ENCODE assay signal across 22 cellular contexts in genomic region chr9:85344901-85345300, GRCh38.
DNase-seq lines count a peak whose midpoint lies in the region; ATAC-seq and TF ChIP-seq lines count a peak whose summit lies in the region.
"Had no signal": no experiment of that assay in that cellular context is flagged by ENCODE, and none has a peak within 500 bp of the region (broad histone marks: within the 10 kb centered on the region; RNA-seq: fewer than 3 reads in every experiment).

No MANE protein-coding gene starts in this region.

- no peak overlapping the region for H3K4me2 ChIP-seq in GM23248 (ENCODE audit: unreplicated experiment)
- H3K4me2 ChIP-seq: GM23338, PC-9 had no signal

- no peaks in the 10 kb centered on the region for H3K27me3 ChIP-seq in GM23248 (replicated peaks; ENCODE audit: insufficient read depth)

- H3K9ac ChIP-seq in GM23248: no peak overlapping the region

- CTCF ChIA-PET in RWPE1 (lab: Yijun Ruan, JAX): interaction anchor here (0.8 kb wide), 1 partner anchor 266 kb away, joined by 5 read pairs; no protein-coding TSS in a partner anchor

- H3K27ac ChIP-seq in GM23248 (no peak overlapping the region), RWPE1 (no peak overlapping the region)
- H3K27ac ChIP-seq: PC-9 had no signal

- in situ Hi-C loops in GM23248 (cut with MboI): no loop called here

- POLR2A ChIA-PET in RWPE1 (lab: Yijun Ruan, JAX; ENCODE audit: low non-redundant PET): no interaction called here

- H3K4me1 ChIP-seq in GM23248 (ENCODE audit: insufficient read depth): no peaks in the 10 kb centered on the region

- no peak for ATAC-seq in HG02885 (IDR thresholded peaks at IDR 0.05; ENCODE audit: poor library complexity, unreplicated experiment)
- ATAC-seq in GM19395 (IDR thresholded peaks at IDR 0.05; ENCODE audit: unreplicated experiment): no peak
- ATAC-seq: GM23338, HepG2 had no signal

- no peak overlapping the region for H2AFZ ChIP-seq in GM23248
- H2AFZ ChIP-seq: GM23338, PC-9 had no signal

- TF ChIP-seq CTCF in RWPE1 (conservative IDR thresholded peaks at IDR 0.05; ENCODE audit: low read depth) (no peak), epithelial cell of esophagus (IDR thresholded peaks at IDR 0.05; ENCODE audit: insufficient read depth, low read depth, low read length, missing control alignments) (no peak)

- H3K4me3 ChIP-seq in GM23248 (no peak overlapping the region), epithelial cell of esophagus (ENCODE audit: low read length) (no peak overlapping the region)
- H3K4me3 ChIP-seq: GM23338, PC-9 had no signal

- no peaks in the 10 kb centered on the region for H3K9me3 ChIP-seq in GM23248 (ENCODE audit: low read depth)

- no peaks in the 10 kb centered on the region for H3K79me2 ChIP-seq in GM23248 (ENCODE audit: insufficient read depth)

- H4K20me1 ChIP-seq in GM23248 (ENCODE audit: insufficient read depth): no peaks in the 10 kb centered on the region

- no peaks in the 10 kb centered on the region for H3K36me3 ChIP-seq in GM23248 (ENCODE audit: low read depth)

- DNase-seq in GM23248: peak; percentile 7
- peak; percentile 21 for DNase-seq in RWPE1 (ENCODE audit: low spot score)
- DNase-seq in epithelial cell of esophagus (ENCODE audit: low read depth): peak; percentile 45
- peak; percentile 51 for DNase-seq in renal cortical epithelial cell (ENCODE audit: low read depth)
- DNase-seq in middle frontal gyrus (ENCODE audit: extremely low spot score, low spot score): no peak
- DNase-seq: CD4-positive, CD25-positive, alpha-beta regulatory T cell; DMS153; HCEC 1CT; MV-4-11; NCI-H1105; NCI-H1436 treated with DMSO at 0.1 percent for 48 hours; NCI-H2029; NCI-H446; NCI-H524 treated with DMSO at 0.1 percent for 48 hours; NCI-H774; PC-9; RPMI8226; SHP77 had no signal

- WGBS in GM23248 (ENCODE audit: low coverage in 1 of 2, low lambda C conversion rate in 2 of 2, missing lambda C conversion rate in 2 of 2), 2 experiments: 47 to 51% methylated on average over 4 of the region's 4 CpGs

- no peaks in the 10 kb centered on the region for H3K9me2 ChIP-seq in GM23248 (ENCODE audit: insufficient read depth)

- H3F3A ChIP-seq in GM23248 (ENCODE audit: insufficient read depth): no peaks in the 10 kb centered on the region
